ENCODE assay signal across 25 cellular contexts in genomic region chr12:32997471-32997870, GRCh38.
DNase-seq lines count a peak whose midpoint lies in the region; ATAC-seq and TF ChIP-seq lines count a peak whose summit lies in the region.
"Had no signal": no experiment of that assay in that cellular context is flagged by ENCODE, and none has a peak within 500 bp of the region (broad histone marks: within the 10 kb centered on the region; RNA-seq: fewer than 3 reads in every experiment).

No MANE protein-coding gene starts in this region.

- H3K27ac Mint-ChIP-seq in Calu3 (ENCODE audit: unreplicated experiment): peak overlapping the region; percentile 39
- H3K27ac Mint-ChIP-seq in activated CD4-positive, alpha-beta T cell treated with anti-CD3 and anti-CD28 coated beads, Interleukin-2, amount 10 ng/mL, durations not matched to agents 7 days and 5 days: no peak overlapping the region
- H3K27ac Mint-ChIP-seq: activated CD4-positive, alpha-beta memory T cell treated with anti-CD3 and anti-CD28 coated beads for 36 hours; brain; stimulated activated memory B cell treated with anti-CD40 and anti-IgM and Interleukin-4, amounts not matched to agents 10 μg/mL and 1 μg/mL and 100 μg/mL, for 72 hours had no signal

- no peaks in the 10 kb centered on the region for H3K36me3 ChIP-seq in iPS-18a (ENCODE audit: control insufficient read depth, low read depth, low read length)
- H3K36me3 ChIP-seq: esophagus muscularis mucosa, gastrocnemius medialis, WERI-Rb-1 had no signal

- no peak overlapping the region for H3K4me3 ChIP-seq in iPS-18a (ENCODE audit: low read length)
- H3K4me3 ChIP-seq: esophagus muscularis mucosa, gastrocnemius medialis, skin epidermis had no signal

- intact Hi-C loops in Calu3 (cut with micrococcal nuclease; ENCODE audit: unreplicated experiment): loop anchor here (10.0 kb wide), 1 partner anchor 187 kb away; no protein-coding TSS in a partner anchor

- H3K4me1 ChIP-seq in iPS-18a (ENCODE audit: control insufficient read depth, low read depth, low read length): peaks cover 6% of the 10 kb centered on the region
- H3K4me1 ChIP-seq: esophagus muscularis mucosa, gastrocnemius medialis had no signal

- H3K9me3 ChIP-seq in iPS-18a (ENCODE audit: control insufficient read depth, low read depth, low read length): no peaks in the 10 kb centered on the region
- H3K9me3 ChIP-seq: gastrocnemius medialis had no signal

- no TSS peak for BruUV-seq in Calu3 (replicated peaks; lab: Mats Ljungman, UMichigan)

- H3K27ac ChIP-seq in iPS-18a (ENCODE audit: low read length): peak overlapping the region; percentile 26
- H3K27ac ChIP-seq: esophagus muscularis mucosa, gastrocnemius medialis, skin epidermis, WERI-Rb-1 had no signal

- H3K27me3 ChIP-seq in iPS-18a (ENCODE audit: control insufficient read depth, insufficient read depth, low read length): no peaks in the 10 kb centered on the region
- H3K27me3 ChIP-seq: esophagus muscularis mucosa, gastrocnemius medialis had no signal

- TF ChIP-seq CTCF in Calu3 (IDR thresholded peaks at IDR 0.05; ENCODE audit: unreplicated experiment): no peak

- ATAC-seq in GM19324 (IDR thresholded peaks at IDR 0.05; ENCODE audit: low FRiP score, unreplicated experiment) (no peak), HG02852 (IDR thresholded peaks at IDR 0.05; ENCODE audit: unreplicated experiment) (no peak), HG02884 (IDR thresholded peaks at IDR 0.05; ENCODE audit: unreplicated experiment) (no peak)
- ATAC-seq: gastrocnemius medialis; SK-N-SH treated with all-trans-retinoic acid at 6 μM for 48 hours; stimulated activated memory B cell treated with anti-CD40 and anti-IgM and Interleukin-4, amounts not matched to agents 10 μg/mL and 1 μg/mL and 100 μg/mL, for 72 hours had no signal

- no peaks in the 10 kb centered on the region for H3K4me1 Mint-ChIP-seq in Calu3 (ENCODE audit: low read depth, unreplicated experiment)
- H3K4me1 Mint-ChIP-seq in activated CD4-positive, alpha-beta T cell treated with anti-CD3 and anti-CD28 coated beads, Interleukin-2, amount 10 ng/mL, durations not matched to agents 7 days and 5 days: no peaks in the 10 kb centered on the region
- H3K4me1 Mint-ChIP-seq: stimulated activated memory B cell treated with anti-CD40 and anti-IgM and Interleukin-4, amounts not matched to agents 10 μg/mL and 1 μg/mL and 100 μg/mL, for 72 hours had no signal

- no peaks in the 10 kb centered on the region for H3K36me3 Mint-ChIP-seq in Calu3 (ENCODE audit: insufficient read depth, unreplicated experiment)
- no peaks in the 10 kb centered on the region for H3K36me3 Mint-ChIP-seq in activated CD4-positive, alpha-beta T cell treated with anti-CD3 and anti-CD28 coated beads, Interleukin-2, amount 10 ng/mL, durations not matched to agents 7 days and 5 days (ENCODE audit: low read depth)
- H3K36me3 Mint-ChIP-seq: activated CD4-positive, alpha-beta memory T cell treated with anti-CD3 and anti-CD28 coated beads for 36 hours; brain; stimulated activated memory B cell treated with anti-CD40 and anti-IgM and Interleukin-4, amounts not matched to agents 10 μg/mL and 1 μg/mL and 100 μg/mL, for 72 hours had no signal

- H3K9me3 Mint-ChIP-seq in Calu3 (ENCODE audit: low read depth, unreplicated experiment): peaks cover 2% of the 10 kb centered on the region
- no peaks in the 10 kb centered on the region for H3K9me3 Mint-ChIP-seq in activated CD4-positive, alpha-beta T cell treated with anti-CD3 and anti-CD28 coated beads, Interleukin-2, amount 10 ng/mL, durations not matched to agents 7 days and 5 days
- H3K9me3 Mint-ChIP-seq: activated CD4-positive, alpha-beta memory T cell treated with anti-CD3 and anti-CD28 coated beads for 36 hours; brain had no signal

- CTCF ChIA-PET in Calu3 (lab: Charles Lee): no interaction called here
- CTCF ChIA-PET in activated CD4-positive, alpha-beta T cell treated with anti-CD3 and anti-CD28 coated beads, Interleukin-2, amount 10 ng/mL, durations not matched to agents 7 days and 5 days (lab: Charles Lee): no interaction called here

- peak overlapping the region; percentile 21 for H3K9ac ChIP-seq in iPS-18a (ENCODE audit: low read length)

- DNase-seq in Calu3: no peak
- DNase-seq in M059J (ENCODE audit: low read depth): peak; percentile 42
- DNase-seq in NCI-H345 treated with DMSO at 0.1 percent for 48 hours (lab: John Stamatoyannopoulos, UW; ENCODE audit: unreplicated experiment): peak; percentile 50
- no peak for DNase-seq in activated CD4-positive, alpha-beta T cell treated with anti-CD3 and anti-CD28 coated beads, Interleukin-2, amount 10 ng/mL, durations not matched to agents 7 days and 5 days
- DNase-seq: activated CD4-positive, alpha-beta memory T cell treated with anti-CD3 and anti-CD28 coated beads for 36 hours; activated gamma-delta T cell treated with Interleukin-2 at 50 U/mL for 16 hours; C1 segment of cervical spinal cord; effector CD8-positive, alpha-beta T cell; gastrocnemius medialis; GF-D8; hippocampal formation; Kasumi-1; NCI-H524; nucleus accumbens; stimulated activated CD4-positive, alpha-beta T cell treated with anti-CD3 and anti-CD28 coated beads, Interleukin-2, amount 100 ng/mL, for 24 hours; WERI-Rb-1 had no signal

- H3K27me3 Mint-ChIP-seq in Calu3 (ENCODE audit: unreplicated experiment): no peaks in the 10 kb centered on the region
- H3K27me3 Mint-ChIP-seq in activated CD4-positive, alpha-beta T cell treated with anti-CD3 and anti-CD28 coated beads, Interleukin-2, amount 10 ng/mL, durations not matched to agents 7 days and 5 days: no peaks in the 10 kb centered on the region
- H3K27me3 Mint-ChIP-seq: activated CD4-positive, alpha-beta memory T cell treated with anti-CD3 and anti-CD28 coated beads for 36 hours; brain; stimulated activated memory B cell treated with anti-CD40 and anti-IgM and Interleukin-4, amounts not matched to agents 10 μg/mL and 1 μg/mL and 100 μg/mL, for 72 hours had no signal

- POLR2A ChIA-PET in activated CD4-positive, alpha-beta T cell treated with anti-CD3 and anti-CD28 coated beads, Interleukin-2, amount 10 ng/mL, durations not matched to agents 7 days and 5 days (lab: Charles Lee): no interaction called here

- H3K4me3 Mint-ChIP-seq in Calu3 (ENCODE audit: low read depth, unreplicated experiment): no peak overlapping the region
- no peak overlapping the region for H3K4me3 Mint-ChIP-seq in activated CD4-positive, alpha-beta T cell treated with anti-CD3 and anti-CD28 coated beads, Interleukin-2, amount 10 ng/mL, durations not matched to agents 7 days and 5 days
- H3K4me3 Mint-ChIP-seq: activated CD4-positive, alpha-beta memory T cell treated with anti-CD3 and anti-CD28 coated beads for 36 hours; brain; stimulated activated memory B cell treated with anti-CD40 and anti-IgM and Interleukin-4, amounts not matched to agents 10 μg/mL and 1 μg/mL and 100 μg/mL, for 72 hours had no signal

Comparison
In these comparisons a context has a peak if more than half of its experiments do, and no peak if none do; other contexts are left out.
1. DNase-seq: peak in M059J (single experiment) and NCI-H345 treated with DMSO at 0.1 percent for 48 hours (single experiment); none in Calu3 (single experiment) and activated CD4-positive, alpha-beta T cell treated with anti-CD3 and anti-CD28 coated beads, Interleukin-2, amount 10 ng/mL, durations not matched to agents 7 days and 5 days (single experiment).